In the genomic region with DNA sequence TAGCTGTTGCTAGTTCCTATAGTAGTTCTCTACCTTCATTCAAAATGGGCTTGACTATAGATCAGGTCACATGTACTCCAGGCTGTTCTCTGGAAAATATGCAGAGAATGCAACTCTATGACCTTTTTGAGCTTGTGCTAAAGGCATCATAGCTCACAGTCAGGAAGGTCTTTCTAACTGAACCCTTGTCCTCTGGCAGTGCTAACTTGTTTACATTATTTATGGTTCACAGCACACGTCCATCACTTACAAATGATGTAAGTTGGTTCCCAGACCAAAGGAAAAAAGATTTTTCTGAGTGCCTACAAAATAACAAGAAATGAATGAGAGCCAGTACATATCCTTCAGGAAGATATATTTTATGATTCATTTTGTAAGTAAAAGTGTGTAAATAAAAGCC, we compare ENCODE assay signal across 1 cellular context.
TF ChIP-seq lines count a peak whose summit lies in the region.

No MANE protein-coding gene starts in this region.

TF ChIP-seq in HepG2, 621 proteins besides CTCF, POLR2A, EP300 and RAD21 (continued from another document and continues in another):
- no peak for TF ChIP-seq GABPB1 (CRISPR knock-in tag; IDR thresholded peaks at IDR 0.05)
- TF ChIP-seq FOXC1 (CRISPR knock-in tag; IDR thresholded peaks at IDR 0.05; ENCODE audit: borderline replicate concordance), result no peak
- peak; percentile 75; the same call in 1 of the 2 replicates for TF ChIP-seq TCF7 (IDR thresholded peaks at IDR 0.05; ENCODE audit: low read depth)
- no peak for TF ChIP-seq NR3C1 (CRISPR knock-in tag; IDR thresholded peaks at IDR 0.05)
- TF ChIP-seq RFX1 (IDR thresholded peaks at IDR 0.05), result no peak
- TF ChIP-seq HDAC2 (CRISPR knock-in tag; IDR thresholded peaks at IDR 0.05), result peak; percentile 98
- TF ChIP-seq ZIK1 (CRISPR knock-in tag; IDR thresholded peaks at IDR 0.05; ENCODE audit: borderline replicate concordance, low read depth), result no peak
- TF ChIP-seq TEAD3 (CRISPR knock-in tag; optimal IDR thresholded peaks at IDR 0.05; ENCODE audit: borderline replicate concordance), result peak; percentile 100
- peak; percentile 80; the same call in 1 of the 2 replicates for TF ChIP-seq MEIS1 (CRISPR knock-in tag; IDR thresholded peaks at IDR 0.05; ENCODE audit: borderline replicate concordance)
- TF ChIP-seq, protein P1, sequence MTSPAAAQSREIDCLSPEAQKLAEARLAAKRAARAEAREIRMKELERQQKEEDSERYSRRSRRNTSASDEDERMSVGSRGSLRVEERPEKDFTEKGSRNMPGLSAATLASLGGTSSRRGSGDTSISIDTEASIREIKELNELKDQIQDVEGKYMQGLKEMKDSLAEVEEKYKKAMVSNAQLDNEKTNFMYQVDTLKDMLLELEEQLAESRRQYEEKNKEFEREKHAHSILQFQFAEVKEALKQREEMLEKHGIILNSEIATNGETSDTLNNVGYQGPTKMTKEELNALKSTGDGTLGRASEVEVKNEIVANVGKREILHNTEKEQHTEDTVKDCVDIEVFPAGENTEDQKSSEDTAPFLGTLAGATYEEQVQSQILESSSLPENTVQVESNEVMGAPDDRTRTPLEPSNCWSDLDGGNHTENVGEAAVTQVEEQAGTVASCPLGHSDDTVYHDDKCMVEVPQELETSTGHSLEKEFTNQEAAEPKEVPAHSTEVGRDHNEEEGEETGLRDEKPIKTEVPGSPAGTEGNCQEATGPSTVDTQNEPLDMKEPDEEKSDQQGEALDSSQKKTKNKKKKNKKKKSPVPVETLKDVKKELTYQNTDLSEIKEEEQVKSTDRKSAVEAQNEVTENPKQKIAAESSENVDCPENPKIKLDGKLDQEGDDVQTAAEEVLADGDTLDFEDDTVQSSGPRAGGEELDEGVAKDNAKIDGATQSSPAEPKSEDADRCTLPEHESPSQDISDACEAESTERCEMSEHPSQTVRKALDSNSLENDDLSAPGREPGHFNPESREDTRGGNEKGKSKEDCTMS (CRISPR knock-in tag; conservative IDR thresholded peaks at IDR 0.05), result no peak
- TF ChIP-seq, protein P2, sequence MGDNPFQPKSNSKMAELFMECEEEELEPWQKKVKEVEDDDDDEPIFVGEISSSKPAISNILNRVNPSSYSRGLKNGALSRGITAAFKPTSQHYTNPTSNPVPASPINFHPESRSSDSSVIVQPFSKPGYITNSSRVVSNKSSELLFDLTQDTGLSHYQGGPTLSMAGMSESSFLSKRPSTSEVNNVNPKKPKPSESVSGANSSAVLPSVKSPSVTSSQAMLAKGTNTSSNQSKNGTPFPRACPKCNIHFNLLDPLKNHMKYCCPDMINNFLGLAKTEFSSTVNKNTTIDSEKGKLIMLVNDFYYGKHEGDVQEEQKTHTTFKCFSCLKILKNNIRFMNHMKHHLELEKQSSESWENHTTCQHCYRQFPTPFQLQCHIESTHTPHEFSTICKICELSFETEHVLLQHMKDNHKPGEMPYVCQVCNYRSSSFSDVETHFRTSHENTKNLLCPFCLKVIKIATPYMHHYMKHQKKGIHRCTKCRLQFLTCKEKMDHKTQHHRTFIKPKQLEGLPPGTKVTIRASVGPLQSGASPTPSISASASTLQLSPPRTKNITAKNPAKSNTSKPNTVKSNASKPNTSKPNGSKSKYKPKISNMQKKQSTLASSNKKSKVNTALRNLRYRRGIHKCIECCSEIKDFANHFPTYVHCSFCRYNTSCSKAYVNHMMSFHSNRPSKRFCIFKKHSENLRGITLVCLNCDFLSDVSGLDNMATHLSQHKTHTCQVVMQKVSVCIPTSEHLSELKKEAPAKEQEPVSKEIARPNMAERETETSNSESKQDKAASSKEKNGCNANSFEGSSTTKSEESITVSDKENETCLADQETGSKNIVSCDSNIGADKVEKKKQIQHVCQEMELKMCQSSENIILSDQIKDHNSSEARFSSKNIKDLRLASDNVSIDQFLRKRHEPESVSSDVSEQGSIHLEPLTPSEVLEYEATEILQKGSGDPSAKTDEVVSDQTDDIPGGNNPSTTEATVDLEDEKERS (CRISPR knock-in tag; IDR thresholded peaks at IDR 0.05), result peak; percentile 94
- TF ChIP-seq NFE2L2 (IDR thresholded peaks at IDR 0.05; ENCODE audit: low read length), result no peak
- TF ChIP-seq SATB2 (CRISPR knock-in tag; IDR thresholded peaks at IDR 0.05), result 0 out of 2 replicates have a peak, but pooled peaks have one; percentile 67
- peak; percentile 72; the same call in 1 of the 2 replicates for TF ChIP-seq SSRP1 (CRISPR knock-in tag; IDR thresholded peaks at IDR 0.05)
- TF ChIP-seq SMC3 (IDR thresholded peaks at IDR 0.05; ENCODE audit: low read length), result peak; percentile 43
- TF ChIP-seq ZNF772 (CRISPR knock-in tag; IDR thresholded peaks at IDR 0.05), result peak; percentile 76; the same call in 1 of the 2 replicates
- TF ChIP-seq ZNF629 (CRISPR knock-in tag; conservative IDR thresholded peaks at IDR 0.05), result peak; percentile 68; the same call in 1 of the 2 replicates
- TF ChIP-seq CREB1 (IDR thresholded peaks at IDR 0.05), result peak; percentile 73
- TF ChIP-seq CREB1 (CRISPR knock-in tag; IDR thresholded peaks at IDR 0.05), result peak; percentile 86
- peak; percentile 98 for TF ChIP-seq NR2F6 (IDR thresholded peaks at IDR 0.05)
- peak; percentile 99 for TF ChIP-seq NR2F6 (CRISPR knock-in tag; IDR thresholded peaks at IDR 0.05)
- no peak for TF ChIP-seq ZNF713 (CRISPR knock-in tag; IDR thresholded peaks at IDR 0.05)
- no peak for TF ChIP-seq TAF1 (CRISPR knock-in tag; IDR thresholded peaks at IDR 0.05)
- TF ChIP-seq FOXK2 (IDR thresholded peaks at IDR 0.05), result peak; percentile 97
- no peak for TF ChIP-seq ZNF550 (CRISPR knock-in tag; IDR thresholded peaks at IDR 0.05; ENCODE audit: borderline replicate concordance)
- TF ChIP-seq THYN1 (CRISPR knock-in tag; IDR thresholded peaks at IDR 0.05; ENCODE audit: borderline replicate concordance, low read depth), result no peak
- TF ChIP-seq ZNF264 (CRISPR knock-in tag; IDR thresholded peaks at IDR 0.05), result peak; percentile 94
- TF ChIP-seq ARID2 (CRISPR knock-in tag; IDR thresholded peaks at IDR 0.05; ENCODE audit: borderline replicate concordance), result no peak
- TF ChIP-seq SMAD1 (CRISPR knock-in tag; IDR thresholded peaks at IDR 0.05; ENCODE audit: borderline replicate concordance, low read depth), result no peak
- no peak for TF ChIP-seq JUNB (CRISPR knock-in tag; IDR thresholded peaks at IDR 0.05; ENCODE audit: borderline replicate concordance)
- peak; percentile 85 for TF ChIP-seq ZNF317 (CRISPR knock-in tag; IDR thresholded peaks at IDR 0.05)
- no peak for TF ChIP-seq AHR (CRISPR knock-in tag; IDR thresholded peaks at IDR 0.05)
- TF ChIP-seq BRF2 (CRISPR knock-in tag; IDR thresholded peaks at IDR 0.05), result no peak
- peak; percentile 91; the same call in 1 of the 2 replicates for TF ChIP-seq BRCA1 (CRISPR knock-in tag; IDR thresholded peaks at IDR 0.05)
- TF ChIP-seq KLF6 (CRISPR knock-in tag; IDR thresholded peaks at IDR 0.05), result 0 out of 2 replicates have a peak, but pooled peaks have one; percentile 35
- peak; percentile 84 for TF ChIP-seq HNF1A (IDR thresholded peaks at IDR 0.05; ENCODE audit: low read depth)
- TF ChIP-seq HNF1A (CRISPR knock-in tag; IDR thresholded peaks at IDR 0.05; ENCODE audit: borderline replicate concordance), result peak; percentile 90; the same call in 1 of the 2 replicates
- TF ChIP-seq FOSL1 (CRISPR knock-in tag; IDR thresholded peaks at IDR 0.05; ENCODE audit: borderline replicate concordance), result no peak
- peak; percentile 46; the same call in 1 of the 2 replicates for TF ChIP-seq DMAP1 (CRISPR knock-in tag; IDR thresholded peaks at IDR 0.05)
- TF ChIP-seq ZNF644 (CRISPR knock-in tag; IDR thresholded peaks at IDR 0.05; ENCODE audit: low read depth), result peak; percentile 96
- TF ChIP-seq CEBPG (CRISPR knock-in tag; IDR thresholded peaks at IDR 0.05), result peak; percentile 85
- peak; percentile 79 for TF ChIP-seq ZEB1 (IDR thresholded peaks at IDR 0.05; ENCODE audit: insufficient replicate concordance, low read depth)
- peak; percentile 84; the same call in 1 of the 2 replicates for TF ChIP-seq GATA4 (IDR thresholded peaks at IDR 0.05; ENCODE audit: borderline replicate concordance, low read depth)
- peak; percentile 81 for TF ChIP-seq NR2C2 (CRISPR knock-in tag; IDR thresholded peaks at IDR 0.05; ENCODE audit: borderline replicate concordance)
- TF ChIP-seq ZNF598 (CRISPR knock-in tag; IDR thresholded peaks at IDR 0.05; ENCODE audit: borderline replicate concordance), result no peak
- no peak for TF ChIP-seq ZNF430 (CRISPR knock-in tag; IDR thresholded peaks at IDR 0.05)
- TF ChIP-seq ZNF160 (CRISPR knock-in tag; IDR thresholded peaks at IDR 0.05), result no peak
- TF ChIP-seq THAP11 (CRISPR knock-in tag; IDR thresholded peaks at IDR 0.05), result peak; percentile 79
- TF ChIP-seq, protein P3, sequence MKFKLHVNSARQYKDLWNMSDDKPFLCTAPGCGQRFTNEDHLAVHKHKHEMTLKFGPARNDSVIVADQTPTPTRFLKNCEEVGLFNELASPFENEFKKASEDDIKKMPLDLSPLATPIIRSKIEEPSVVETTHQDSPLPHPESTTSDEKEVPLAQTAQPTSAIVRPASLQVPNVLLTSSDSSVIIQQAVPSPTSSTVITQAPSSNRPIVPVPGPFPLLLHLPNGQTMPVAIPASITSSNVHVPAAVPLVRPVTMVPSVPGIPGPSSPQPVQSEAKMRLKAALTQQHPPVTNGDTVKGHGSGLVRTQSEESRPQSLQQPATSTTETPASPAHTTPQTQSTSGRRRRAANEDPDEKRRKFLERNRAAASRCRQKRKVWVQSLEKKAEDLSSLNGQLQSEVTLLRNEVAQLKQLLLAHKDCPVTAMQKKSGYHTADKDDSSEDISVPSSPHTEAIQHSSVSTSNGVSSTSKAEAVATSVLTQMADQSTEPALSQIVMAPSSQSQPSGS (CRISPR knock-in tag; IDR thresholded peaks at IDR 0.05), result peak; percentile 91
- TF ChIP-seq ZNF441 (CRISPR knock-in tag; IDR thresholded peaks at IDR 0.05; ENCODE audit: borderline replicate concordance), result no peak
- TF ChIP-seq, protein P4, sequence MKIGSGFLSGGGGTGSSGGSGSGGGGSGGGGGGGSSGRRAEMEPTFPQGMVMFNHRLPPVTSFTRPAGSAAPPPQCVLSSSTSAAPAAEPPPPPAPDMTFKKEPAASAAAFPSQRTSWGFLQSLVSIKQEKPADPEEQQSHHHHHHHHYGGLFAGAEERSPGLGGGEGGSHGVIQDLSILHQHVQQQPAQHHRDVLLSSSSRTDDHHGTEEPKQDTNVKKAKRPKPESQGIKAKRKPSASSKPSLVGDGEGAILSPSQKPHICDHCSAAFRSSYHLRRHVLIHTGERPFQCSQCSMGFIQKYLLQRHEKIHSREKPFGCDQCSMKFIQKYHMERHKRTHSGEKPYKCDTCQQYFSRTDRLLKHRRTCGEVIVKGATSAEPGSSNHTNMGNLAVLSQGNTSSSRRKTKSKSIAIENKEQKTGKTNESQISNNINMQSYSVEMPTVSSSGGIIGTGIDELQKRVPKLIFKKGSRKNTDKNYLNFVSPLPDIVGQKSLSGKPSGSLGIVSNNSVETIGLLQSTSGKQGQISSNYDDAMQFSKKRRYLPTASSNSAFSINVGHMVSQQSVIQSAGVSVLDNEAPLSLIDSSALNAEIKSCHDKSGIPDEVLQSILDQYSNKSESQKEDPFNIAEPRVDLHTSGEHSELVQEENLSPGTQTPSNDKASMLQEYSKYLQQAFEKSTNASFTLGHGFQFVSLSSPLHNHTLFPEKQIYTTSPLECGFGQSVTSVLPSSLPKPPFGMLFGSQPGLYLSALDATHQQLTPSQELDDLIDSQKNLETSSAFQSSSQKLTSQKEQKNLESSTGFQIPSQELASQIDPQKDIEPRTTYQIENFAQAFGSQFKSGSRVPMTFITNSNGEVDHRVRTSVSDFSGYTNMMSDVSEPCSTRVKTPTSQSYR (CRISPR knock-in tag; IDR thresholded peaks at IDR 0.05; ENCODE audit: borderline replicate concordance), result peak; percentile 42; the same call in 1 of the 2 replicates
- TF ChIP-seq ZFP62 (CRISPR knock-in tag; IDR thresholded peaks at IDR 0.05), result no peak
- 0 out of 2 replicates have a peak, but pooled peaks have one; percentile 27 for TF ChIP-seq NCOA5 (CRISPR knock-in tag; IDR thresholded peaks at IDR 0.05)
- peak; percentile 50 for TF ChIP-seq ZNF18 (CRISPR knock-in tag; IDR thresholded peaks at IDR 0.05; ENCODE audit: insufficient replicate concordance)
